21 cellular contexts compared by ENCODE assay signal in genomic region chr15:91892417-91892816, GRCh38. TPM values are rescaled to one million over a fixed set of nuclear protein-coding genes. Genes with fewer than 3 reads are reported as not detected.
DNase-seq lines count a peak whose midpoint lies in the region; ATAC-seq and TF ChIP-seq lines count a peak whose summit lies in the region.
"Had no signal": no experiment of that assay in that cellular context is flagged by ENCODE, and none has a peak within 500 bp of the region (broad histone marks: within the 10 kb centered on the region; RNA-seq: fewer than 3 reads in every experiment).

No MANE protein-coding gene starts in this region.

- TF ChIP-seq POLR2A in heart left ventricle (IDR thresholded peaks at IDR 0.05): no peak

- peak overlapping the region in 10 of 12 donors; percentile 1 to 80 (median 34) for H3K27ac ChIP-seq in heart left ventricle
- H3K27ac ChIP-seq in foreskin keratinocyte: peak overlapping the region; percentile 4
- peak overlapping the region; percentile 29 for H3K27ac ChIP-seq in parathyroid adenoma
- no peak overlapping the region for H3K27ac ChIP-seq in colonic mucosa
- H3K27ac ChIP-seq: BLaER1 treated with 17β-estradiol and CSF1 and Interleukin-3, amounts not matched to agents 10 nM and 100 nM; Peyer's patch; SJSA1 had no signal

- 49 to 67% (median 61%) methylated on average over 4 of the region's 4 CpGs for WGBS in heart left ventricle, 4 donors

- H3K9ac ChIP-seq in parathyroid adenoma (no peak overlapping the region), colonic mucosa (ENCODE audit: low read depth in 2 of 2, low read length in 2 of 2) (no peak overlapping the region)
- H3K9ac ChIP-seq: BLaER1 treated with 17β-estradiol and CSF1 and Interleukin-3, amounts not matched to agents 10 nM and 100 nM had no signal

- H3K27me3 ChIP-seq in heart left ventricle (no peaks in the 10 kb centered on the region), foreskin keratinocyte (no peaks in the 10 kb centered on the region), parathyroid adenoma (ENCODE audit: control insufficient read depth, insufficient read depth, low read length) (no peaks in the 10 kb centered on the region), colonic mucosa (no peaks in the 10 kb centered on the region)
- H3K27me3 ChIP-seq: BLaER1 treated with 17β-estradiol and CSF1 and Interleukin-3, amounts not matched to agents 10 nM and 100 nM; Peyer's patch; SJSA1 had no signal

- H3K4me2 ChIP-seq in parathyroid adenoma (ENCODE audit: low read length): peak overlapping the region; percentile 43
- H3K4me2 ChIP-seq: GM23338 had no signal

- peaks cover 2 to 90% (median 48%) of the 10 kb centered on the region in 12 donors for H3K4me1 ChIP-seq in heart left ventricle
- peaks cover 38% of the 10 kb centered on the region for H3K4me1 ChIP-seq in foreskin keratinocyte
- H3K4me1 ChIP-seq in parathyroid adenoma: peaks cover 17% of the 10 kb centered on the region
- H3K4me1 ChIP-seq in colonic mucosa: no peaks in the 10 kb centered on the region
- H3K4me1 ChIP-seq: HAP-1, Peyer's patch, SJSA1 had no signal

- no peak overlapping the region for H2AFZ ChIP-seq in parathyroid adenoma
- H2AFZ ChIP-seq: GM23338 had no signal

- intact Hi-C loops in heart left ventricle (cut with DNase I) (loop anchor here in 1 of 10 donors (5.0 kb wide), 1 partner anchor 35 kb away; no protein-coding TSS in a partner anchor), Right ventricle myocardium inferior (cut with DNase I) (loop anchor here (5.0 kb wide), 1 partner anchor 35 kb away; no protein-coding TSS in a partner anchor), colonic mucosa (cut with DNase I) (no loop called here)

- TF ChIP-seq CTCF in heart left ventricle (IDR thresholded peaks at IDR 0.05): no peak
- no peak for TF ChIP-seq CTCF in foreskin keratinocyte (conservative IDR thresholded peaks at IDR 0.05)
- TF ChIP-seq CTCF in parathyroid adenoma (IDR thresholded peaks at IDR 0.05): no peak
- no peak for TF ChIP-seq CTCF in colonic mucosa (IDR thresholded peaks at IDR 0.05)

- peaks cover 0 to 12% (median 0%) of the 10 kb centered on the region in 12 donors for H3K9me3 ChIP-seq in heart left ventricle
- H3K9me3 ChIP-seq in parathyroid adenoma (ENCODE audit: control insufficient read depth, low read length): no peaks in the 10 kb centered on the region
- H3K9me3 ChIP-seq in colonic mucosa: no peaks in the 10 kb centered on the region
- H3K9me3 ChIP-seq: HAP-1, Peyer's patch, SJSA1 had no signal

- ATAC-seq in heart left ventricle: peak in 2 of 4 donors; percentile 9 to 39
- ATAC-seq in Right ventricle myocardium inferior: no peak
- ATAC-seq in foreskin keratinocyte: no peak
- no peak for ATAC-seq in HG02973 (IDR thresholded peaks at IDR 0.05; ENCODE audit: unreplicated experiment)
- ATAC-seq in HG03439 (IDR thresholded peaks at IDR 0.05; ENCODE audit: unreplicated experiment): no peak
- ATAC-seq: GM23338 had no signal

- H3K36me3 ChIP-seq in heart left ventricle: peaks cover 0 to 7% (median 0%) of the 10 kb centered on the region in 9 donors
- no peaks in the 10 kb centered on the region for H3K36me3 ChIP-seq in parathyroid adenoma (ENCODE audit: control insufficient read depth, insufficient read depth, low read length)
- H3K36me3 ChIP-seq in colonic mucosa: no peaks in the 10 kb centered on the region
- H3K36me3 ChIP-seq: HAP-1, Peyer's patch, SJSA1 had no signal

- no peak for DNase-seq in heart left ventricle
- no peak for DNase-seq in Right ventricle myocardium inferior (ENCODE audit: missing footprints)
- no peak for DNase-seq in foreskin keratinocyte
- DNase-seq in colonic mucosa: no peak
- DNase-seq: 8988T; Calu3; CD8-positive, alpha-beta memory T cell; DMS153; Karpas-422; MV-4-11; NCI-H2171; NCI-H446; NCI-H526; Peyer's patch had no signal

- H3K4me3 ChIP-seq in heart left ventricle (no peak overlapping the region), parathyroid adenoma (ENCODE audit: low read depth, low read length) (no peak overlapping the region), colonic mucosa (no peak overlapping the region)
- H3K4me3 ChIP-seq: BLaER1 treated with 17β-estradiol and CSF1 and Interleukin-3, amounts not matched to agents 10 nM and 100 nM; GM23338; HAP-1; Peyer's patch; SJSA1 had no signal

- H3K79me2 ChIP-seq in parathyroid adenoma: peaks cover 18% of the 10 kb centered on the region

RNA-seq across cellular contexts. Expression of gene SLCO3A1, which starts 38.9 kb away (rescaled TPM):
- total RNA-seq in heart left ventricle: 10 to 100 TPM; 26.3 to 64.2 (median 50.2) TPM
- polyA plus RNA-seq in heart left ventricle: 10 to 100 TPM; 38.9 to 59.6 TPM
- total RNA-seq in Right ventricle myocardium inferior: 45.9 TPM
- total RNA-seq in foreskin keratinocyte: 10.5 and 13.7 TPM in 2 replicates
- polyA plus RNA-seq in foreskin keratinocyte: 15.3 and 16.6 TPM in 2 replicates
- 10 to 100 TPM; 11.4 to 24.6 TPM for total RNA-seq in colonic mucosa
- total RNA-seq: SJSA1 had no signal
